In the genomic region with DNA sequence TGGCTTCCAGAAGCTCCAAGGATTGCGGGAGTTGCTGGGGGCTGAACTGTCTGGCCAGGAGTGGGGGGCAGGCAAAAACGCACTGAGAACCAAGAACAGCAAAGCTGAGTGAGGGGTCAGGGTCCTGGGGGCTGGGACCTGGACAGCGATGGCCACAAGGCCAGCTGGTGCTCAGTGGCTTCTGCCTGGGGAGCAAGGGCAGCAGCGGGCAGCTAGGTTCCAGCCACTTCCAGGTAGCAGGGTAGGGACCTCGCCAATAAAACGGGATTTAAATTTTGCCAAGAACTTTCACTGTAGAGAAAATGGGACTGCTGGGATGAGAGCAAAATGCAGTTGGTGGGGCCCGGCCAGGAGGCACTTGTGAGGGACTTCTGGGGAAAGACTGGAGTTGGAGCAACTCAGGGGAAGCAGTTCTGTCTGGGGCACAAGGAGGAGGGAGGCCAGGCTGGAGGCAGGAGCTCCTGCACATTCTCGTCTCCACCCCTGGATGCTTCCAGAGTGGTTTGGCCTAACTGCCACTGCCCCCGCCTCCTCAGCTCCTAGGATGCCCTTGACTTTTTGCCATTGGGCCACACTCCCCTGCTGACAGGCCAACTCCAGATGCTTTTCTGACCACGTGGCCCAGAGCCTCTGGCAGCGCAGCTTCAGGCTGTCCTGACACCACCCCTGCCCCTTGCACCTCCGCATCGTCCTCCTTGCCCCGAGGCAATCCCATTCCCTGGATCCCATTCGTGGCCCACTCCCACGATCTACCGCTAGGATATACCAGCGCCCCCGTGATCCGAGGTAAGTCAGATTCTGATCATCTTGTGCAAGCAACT, we compare ENCODE assay signal across 1 cellular context.
TF ChIP-seq lines count a peak whose summit lies in the region.

No MANE protein-coding gene starts in this region.

TF ChIP-seq in HCT116, 20 proteins besides CTCF, POLR2A, EP300 and RAD21 (continued from another document):
- TF ChIP-seq REST (IDR thresholded peaks at IDR 0.05; ENCODE audit: low read depth), result no peak
- no peak for TF ChIP-seq SP1 (IDR thresholded peaks at IDR 0.05; ENCODE audit: low read depth)
- TF ChIP-seq EZH2phosphoT487 (IDR thresholded peaks at IDR 0.05; ENCODE audit: borderline replicate concordance), result no peak
- TF ChIP-seq, protein P1, sequence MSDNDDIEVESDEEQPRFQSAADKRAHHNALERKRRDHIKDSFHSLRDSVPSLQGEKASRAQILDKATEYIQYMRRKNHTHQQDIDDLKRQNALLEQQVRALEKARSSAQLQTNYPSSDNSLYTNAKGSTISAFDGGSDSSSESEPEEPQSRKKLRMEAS (IDR thresholded peaks at IDR 0.05), result no peak
- TF ChIP-seq EGR1 (IDR thresholded peaks at IDR 0.05; ENCODE audit: low read depth), result no peak
- TF ChIP-seq JUND (IDR thresholded peaks at IDR 0.05), result no peak
- TF ChIP-seq SIN3A (IDR thresholded peaks at IDR 0.05; ENCODE audit: low read depth), result no peak
- TF ChIP-seq EZH2 (IDR thresholded peaks at IDR 0.05), result no peak
- TF ChIP-seq SRF (IDR thresholded peaks at IDR 0.05; ENCODE audit: low read depth), result no peak
